ENCODE assay signal across 8 cellular contexts in genomic region chr5:43007911-43008368, GRCh38.
DNase-seq lines count a peak whose midpoint lies in the region; ATAC-seq and TF ChIP-seq lines count a peak whose summit lies in the region.

No MANE protein-coding gene starts in this region.

- no peak for TF ChIP-seq CTCF in astrocyte of the cerebellum (IDR thresholded peaks at IDR 0.05; ENCODE audit: low read depth, low read length, missing control alignments)

- ATAC-seq in GM18519 (IDR thresholded peaks at IDR 0.05; ENCODE audit: low FRiP score, unreplicated experiment) (peak; percentile 27), HG02970 (IDR thresholded peaks at IDR 0.05; ENCODE audit: low FRiP score, unreplicated experiment) (peak; percentile 50)

- peaks cover 34% of the 10 kb centered on the region for H3K4me1 Mint-ChIP-seq in T-helper 2 cell treated with Interferon-gamma antibody and Interleukin-4, amounts not matched to agents 5 μg/mL and 100 μg/mL, for 36 hours (ENCODE audit: low read depth)

- no peaks in the 10 kb centered on the region for H3K27me3 Mint-ChIP-seq in T-helper 2 cell treated with Interferon-gamma antibody and Interleukin-4, amounts not matched to agents 5 μg/mL and 100 μg/mL, for 36 hours (ENCODE audit: low read depth)

- peak overlapping the region; percentile 23 for H3K4me3 ChIP-seq in astrocyte of the cerebellum (ENCODE audit: low read depth, low read length)

- DNase-seq in NCI-H2029 treated with DMSO at 0.1 percent for 48 hours (lab: John Stamatoyannopoulos, UW) (peak; percentile 90), astrocyte of the cerebellum (ENCODE audit: low read depth) (no peak), iPS-NIHi11 (ENCODE audit: low spot score) (peak; percentile 73), 8988T (no peak)
- DNase-seq in T-helper 2 cell treated with Interferon-gamma antibody and Interleukin-4, amounts not matched to agents 5 μg/mL and 100 μg/mL, for 36 hours (ENCODE audit: low spot score), result peak; percentile 81
- DNase-seq in stimulated activated CD4-positive, alpha-beta T cell treated with anti-CD3 and anti-CD28 coated beads, Interleukin-12 subunit alpha, Interleukin-12 subunit beta, amount 100 ng/mL, for 4 hours, result peak; percentile 64

- in situ Hi-C loops in astrocyte of the cerebellum (cut with HindIII; ENCODE audit: low sequenced_read_pairs), result no loop called here

- H3K4me3 Mint-ChIP-seq in T-helper 2 cell treated with Interferon-gamma antibody and Interleukin-4, amounts not matched to agents 5 μg/mL and 100 μg/mL, for 36 hours, result peak overlapping the region; percentile 80

- H3K27ac Mint-ChIP-seq in T-helper 2 cell treated with Interferon-gamma antibody and Interleukin-4, amounts not matched to agents 5 μg/mL and 100 μg/mL, for 36 hours, result peak overlapping the region; percentile 99

- peaks cover 1% of the 10 kb centered on the region for H3K36me3 Mint-ChIP-seq in T-helper 2 cell treated with Interferon-gamma antibody and Interleukin-4, amounts not matched to agents 5 μg/mL and 100 μg/mL, for 36 hours (ENCODE audit: low read depth)

- no peaks in the 10 kb centered on the region for H3K9me3 Mint-ChIP-seq in T-helper 2 cell treated with Interferon-gamma antibody and Interleukin-4, amounts not matched to agents 5 μg/mL and 100 μg/mL, for 36 hours

Comparison
In these comparisons a context has a peak if more than half of its experiments do, and no peak if none do; other contexts are left out.
1. DNase-seq: peak in NCI-H2029 treated with DMSO at 0.1 percent for 48 hours (single experiment), T-helper 2 cell treated with Interferon-gamma antibody and Interleukin-4, amounts not matched to agents 5 μg/mL and 100 μg/mL, for 36 hours (single experiment), iPS-NIHi11 (single experiment) and stimulated activated CD4-positive, alpha-beta T cell treated with anti-CD3 and anti-CD28 coated beads, Interleukin-12 subunit alpha, Interleukin-12 subunit beta, amount 100 ng/mL, for 4 hours (single experiment); none in astrocyte of the cerebellum (single experiment) and 8988T (single experiment).